12 cellular contexts compared by ENCODE assay signal in the genomic region with DNA sequence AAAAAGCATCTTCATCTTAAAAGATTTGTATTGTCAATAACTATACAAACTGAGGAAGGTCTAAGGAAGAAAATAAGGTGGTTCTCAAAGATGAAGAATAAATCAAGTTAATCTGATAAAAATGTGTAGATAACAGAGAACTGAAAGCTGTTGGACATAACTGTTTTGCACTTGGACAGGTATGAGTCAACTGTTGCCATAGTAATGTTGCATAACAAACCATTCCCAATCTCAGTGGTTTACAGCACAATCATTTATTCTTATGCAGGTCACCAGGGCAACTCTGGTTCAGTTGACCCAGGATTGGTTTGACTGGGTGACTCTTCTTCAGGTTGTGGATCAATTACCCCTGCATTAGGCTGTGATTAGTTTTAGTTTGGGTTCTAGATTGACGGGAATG.
DNase-seq lines count a peak whose midpoint lies in the region; ATAC-seq and TF ChIP-seq lines count a peak whose summit lies in the region.
"Had no signal": no experiment of that assay in that cellular context is flagged by ENCODE, and none has a peak within 500 bp of the region (broad histone marks: within the 10 kb centered on the region; RNA-seq: fewer than 3 reads in every experiment).

No MANE protein-coding gene starts in this region.

- ATAC-seq in HG02610 (IDR thresholded peaks at IDR 0.05; ENCODE audit: unreplicated experiment) (peak; percentile 75), upper lobe of right lung (no peak), HG03097 (IDR thresholded peaks at IDR 0.05; ENCODE audit: low FRiP score, unreplicated experiment) (no peak)
- ATAC-seq: Right ventricle myocardium inferior had no signal

- no peak overlapping the region for H3K4me3 ChIP-seq in suprapubic skin
- H3K4me3 ChIP-seq in upper lobe of right lung = no peak overlapping the region

- H3K36me3 ChIP-seq in suprapubic skin (no peaks in the 10 kb centered on the region), upper lobe of right lung (no peaks in the 10 kb centered on the region)

- peak; percentile 5 for DNase-seq in AG20443 (ENCODE audit: low spot score)
- DNase-seq in RWPE1 (ENCODE audit: low spot score) = peak; percentile 51
- DNase-seq in fibroblast of the conjunctiva (ENCODE audit: low read depth) = peak; percentile 22
- no peak for DNase-seq in suprapubic skin (ENCODE audit: low spot score in 2 of 2)
- no peak for DNase-seq in upper lobe of right lung
- DNase-seq in cardiac septum (ENCODE audit: low spot score) = no peak
- DNase-seq: activated gamma-delta T cell, C1 segment of cervical spinal cord, NCI-H2107 had no signal

- H3K4me1 ChIP-seq in suprapubic skin (no peaks in the 10 kb centered on the region), upper lobe of right lung (no peaks in the 10 kb centered on the region)

- WGBS in suprapubic skin = 95% methylated on average over 1 of the region's 1 CpG

- intact Hi-C loops in upper lobe of right lung (cut with DNase I) (no loop called here), cardiac septum (cut with DNase I) (no loop called here)

- H3K9me3 ChIP-seq in suprapubic skin = no peaks in the 10 kb centered on the region
- no peaks in the 10 kb centered on the region for H3K9me3 ChIP-seq in upper lobe of right lung

- TF ChIP-seq EP300 in suprapubic skin (IDR thresholded peaks at IDR 0.05) = no peak

- H3K27me3 ChIP-seq in suprapubic skin = no peaks in the 10 kb centered on the region
- no peaks in the 10 kb centered on the region for H3K27me3 ChIP-seq in upper lobe of right lung

- CTCF ChIA-PET in RWPE1 (lab: Yijun Ruan, JAX) = interaction anchor here (0.6 kb wide), 1 partner anchor 27 kb away, joined by 15 read pairs; no protein-coding TSS in a partner anchor

- TF ChIP-seq POLR2A in suprapubic skin (IDR thresholded peaks at IDR 0.05) = no peak

- no peak overlapping the region for H3K27ac ChIP-seq in RWPE1
- no peak overlapping the region for H3K27ac ChIP-seq in suprapubic skin
- no peak overlapping the region for H3K27ac ChIP-seq in upper lobe of right lung

- POLR2A ChIA-PET in RWPE1 (lab: Yijun Ruan, JAX; ENCODE audit: low non-redundant PET) = no interaction called here

- no peak for TF ChIP-seq CTCF in RWPE1 (conservative IDR thresholded peaks at IDR 0.05; ENCODE audit: low read depth)
- no peak for TF ChIP-seq CTCF in suprapubic skin (IDR thresholded peaks at IDR 0.05)
- no peak for TF ChIP-seq CTCF in upper lobe of right lung (IDR thresholded peaks at IDR 0.05)

Comparison
In these comparisons a context has a peak if more than half of its experiments do, and no peak if none do; other contexts are left out.
1. DNase-seq: peak in AG20443 (single experiment), RWPE1 (single experiment) and fibroblast of the conjunctiva (single experiment); none in suprapubic skin (0 of 2), upper lobe of right lung (single experiment) and cardiac septum (single experiment).